In the genomic region with DNA sequence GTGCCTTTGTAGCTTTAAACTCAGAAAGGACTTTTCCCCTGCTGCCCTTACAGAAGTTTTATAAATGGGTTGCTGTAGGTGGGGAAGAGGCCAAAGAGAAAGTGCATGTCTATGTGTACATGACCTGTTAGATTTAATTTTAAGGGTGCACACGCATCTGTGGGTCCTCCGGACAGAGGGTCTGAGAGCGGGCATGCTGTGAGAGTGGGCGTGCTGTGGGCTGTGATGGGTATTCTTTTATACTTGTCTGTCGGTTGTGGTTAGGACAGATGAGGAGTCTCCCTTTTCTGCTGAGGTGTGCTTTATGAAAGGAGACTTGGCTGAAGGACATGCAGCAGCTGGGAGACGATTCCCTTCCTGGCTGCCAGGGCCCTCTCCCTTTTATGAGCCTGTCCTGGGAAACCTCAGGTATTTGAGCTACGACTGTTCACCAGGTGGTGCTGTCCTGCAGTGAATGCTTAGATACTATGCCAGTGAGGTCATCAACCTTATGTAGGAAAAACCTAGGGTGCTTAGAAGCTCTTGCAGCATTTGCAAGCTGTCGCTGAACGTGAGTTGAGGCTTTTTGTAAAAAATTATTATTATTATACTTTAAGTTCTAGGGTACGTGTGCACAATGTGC, we compare ENCODE assay signal across 9 cellular contexts.
A peak's percentile ranks its signal among the peaks of the same experiment; 100 is the strongest.
DNase-seq lines count a peak whose midpoint lies in the region; ATAC-seq, FAIRE-seq and TF ChIP-seq lines count a peak whose summit lies in the region.
"Had no signal": no experiment of that assay in that cellular context is flagged by ENCODE, and none has a peak within 500 bp of the region (broad histone marks: within the 10 kb centered on the region; RNA-seq: fewer than 3 reads in every experiment).

No MANE protein-coding gene starts in this region.

- peaks cover 22% of the 10 kb centered on the region for H3K4me1 Mint-ChIP-seq in progenitor cell of endocrine pancreas (ENCODE audit: low read depth)

- peak; percentile 48 for DNase-seq in RCC 7860 (ENCODE audit: low spot score)
- peak; percentile 26 for DNase-seq in fibroblast of the aortic adventitia (ENCODE audit: low read depth)
- DNase-seq in progenitor cell of endocrine pancreas (ENCODE audit: low spot score, unreplicated experiment): no peak
- DNase-seq in HEK293T (ENCODE audit: extremely low spot score): no peak

- peak overlapping the region; percentile 44 for H3K27ac ChIP-seq in C4-2B
- H3K27ac ChIP-seq in HEK293 (ENCODE audit: extremely low read depth, low read depth, low read length): no peak overlapping the region

- FAIRE-seq in RCC 7860 (lab: Jason Lieb, UNC): no peak

- H3K27me3 Mint-ChIP-seq in progenitor cell of endocrine pancreas: no peaks in the 10 kb centered on the region

- no peaks in the 10 kb centered on the region for H3K36me3 ChIP-seq in HEK293 (ENCODE audit: control insufficient read depth in 2 of 2, insufficient read depth in 1 of 2, low read length in 2 of 2)

- H3K4me1 ChIP-seq in HEK293 (ENCODE audit: control insufficient read depth, insufficient read depth, low read length): peaks cover 4% of the 10 kb centered on the region; the same call in 1 of the 2 replicates

- H3K36me3 Mint-ChIP-seq in progenitor cell of endocrine pancreas (ENCODE audit: insufficient read depth): peaks cover 21% of the 10 kb centered on the region

- H3K4me3 Mint-ChIP-seq in progenitor cell of endocrine pancreas (ENCODE audit: low read depth): no peak overlapping the region
- H3K4me3 Mint-ChIP-seq: central memory CD8-positive, alpha-beta T cell had no signal

- no peak overlapping the region for H3K4me3 ChIP-seq in HEK293 (ENCODE audit: low read depth, low read length)
- H3K4me3 ChIP-seq in fibroblast of the aortic adventitia (ENCODE audit: low read depth, low read length): no peak overlapping the region

- H3K9me3 ChIP-seq in HEK293 (ENCODE audit: control insufficient read depth, insufficient read depth, low read depth, low read length): no peaks in the 10 kb centered on the region

- no peak for ATAC-seq in GM18907 (IDR thresholded peaks at IDR 0.05; ENCODE audit: unreplicated experiment)
- ATAC-seq in GM21528 (IDR thresholded peaks at IDR 0.05; ENCODE audit: low FRiP score, unreplicated experiment): no peak

- H3K9me3 Mint-ChIP-seq in progenitor cell of endocrine pancreas (ENCODE audit: low read depth): peaks cover 25% of the 10 kb centered on the region

- peak; percentile 62 for TF ChIP-seq CTCF in C4-2B (conservative IDR thresholded peaks at IDR 0.05)
- no peak; the same call in 1 of the 2 replicates for TF ChIP-seq CTCF in HEK293 (tag by site-specific recombination; IDR thresholded peaks at IDR 0.05)
- TF ChIP-seq CTCF in fibroblast of the aortic adventitia (IDR thresholded peaks at IDR 0.05; ENCODE audit: insufficient read depth, low read length): no peak
- TF ChIP-seq CTCF in progenitor cell of endocrine pancreas (IDR thresholded peaks at IDR 0.05; ENCODE audit: unreplicated experiment): peak; percentile 51

- CTCF ChIA-PET in HEK293 (lab: Yijun Ruan, JAX) (interaction anchor here (0.5 to 3.7 kb wide), 17 partner anchors 11 to 660 kb away, joined by 3 to 78 read pairs (median 4); no protein-coding TSS in a partner anchor), HEK293T (lab: Yijun Ruan, JAX) (interaction anchor here (0.6 to 1.5 kb wide), 5 partner anchors 9 to 904 kb away, joined by 3 to 9 read pairs (median 3); no protein-coding TSS in a partner anchor)

- peak overlapping the region; percentile 83 for H3K27ac Mint-ChIP-seq in progenitor cell of endocrine pancreas

- POLR2A ChIA-PET in HEK293 (lab: Yijun Ruan, JAX): interaction anchor here (0.6 to 1.1 kb wide), 3 partner anchors 41 to 82 kb away, joined by 3 to 6 read pairs (median 4); no protein-coding TSS in a partner anchor
- POLR2A ChIA-PET in HEK293T (lab: Yijun Ruan, JAX): interaction anchor here (0.5 kb wide), 1 partner anchor 59 kb away, joined by 3 read pairs; no protein-coding TSS in a partner anchor

TF ChIP-seq in HEK293, 187 proteins besides CTCF, POLR2A, EP300 and RAD21:
- TF ChIP-seq EGR2 (tag by site-specific recombination; IDR thresholded peaks at IDR 0.05; ENCODE audit: low read depth): peak; percentile 34; the same call in 1 of the 2 replicates
- TF ChIP-seq PRDM1 (tag by site-specific recombination; IDR thresholded peaks at IDR 0.05): peak; percentile 37; the same call in 1 of the 2 replicates
- no peak for TF ChIP-seq SETDB1 (IDR thresholded peaks at IDR 0.05; ENCODE audit: insufficient read length, low read length)
TF ChIP-seq in HEK293: peak in this region for 2.

TF ChIP-seq in HEK293T, 16 proteins besides CTCF, POLR2A, EP300 and RAD21:
- TF ChIP-seq FOXA1 (IDR thresholded peaks at IDR 0.05): no peak
- no peak for TF ChIP-seq LEF1 (IDR thresholded peaks at IDR 0.05; ENCODE audit: borderline replicate concordance)
- TF ChIP-seq PKNOX1 (IDR thresholded peaks at IDR 0.05): no peak
- TF ChIP-seq SP1 (IDR thresholded peaks at IDR 0.05): no peak
- no peak for TF ChIP-seq BHLHE40 (IDR thresholded peaks at IDR 0.05; ENCODE audit: borderline replicate concordance)
- no peak for TF ChIP-seq ELF4 (IDR thresholded peaks at IDR 0.05)
- no peak for TF ChIP-seq NFRKB (IDR thresholded peaks at IDR 0.05)
- no peak for TF ChIP-seq SUZ12 (IDR thresholded peaks at IDR 0.05)

Comparison
In these comparisons a context has a peak if more than half of its experiments do, and no peak if none do; other contexts are left out.
1. CTCF ChIP-seq: peak in C4-2B (single experiment) and progenitor cell of endocrine pancreas (single experiment); none in HEK293 (single experiment) and fibroblast of the aortic adventitia (single experiment).
2. DNase-seq: peak in RCC 7860 (single experiment) and fibroblast of the aortic adventitia (single experiment); none in progenitor cell of endocrine pancreas (single experiment) and HEK293T (single experiment).